Comparison of ENCODE assay signal across 9 cellular contexts in the genomic region with DNA sequence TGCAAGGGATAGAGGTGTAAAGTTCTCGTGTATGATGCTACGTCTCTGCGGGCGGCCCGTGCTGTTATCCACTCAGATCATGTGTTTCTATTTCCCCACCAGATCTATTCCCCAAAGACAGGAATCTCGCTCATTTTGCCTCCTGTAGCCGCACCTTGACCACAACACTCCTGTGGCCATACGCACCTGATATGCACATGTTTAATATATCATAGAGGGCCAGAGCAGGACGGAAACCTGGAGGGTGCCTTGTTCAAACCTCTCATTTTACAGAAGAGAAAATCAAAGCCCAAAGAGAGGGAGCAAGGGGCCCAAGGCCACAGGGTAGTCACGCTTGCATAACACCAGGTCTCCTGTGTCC. TPM values are rescaled to one million over a fixed set of nuclear protein-coding genes. Genes with fewer than 3 reads are reported as not detected.
"Had no signal": no experiment of that assay in that cellular context is flagged by ENCODE, and none has a peak within 500 bp of the region (broad histone marks: within the 10 kb centered on the region; RNA-seq: fewer than 3 reads in every experiment).

No MANE protein-coding gene starts in this region.

- H3K9ac ChIP-seq: GM23248 had no signal

- H3K27ac ChIP-seq: GM23248, HL-60 had no signal

- H2AFZ ChIP-seq: GM23248 had no signal

- DNase-seq: GM23248, H7, HCEC 1CT, IMR-90, KG1 had no signal

- ATAC-seq: K562 had no signal

- H3K4me3 ChIP-seq: GM23248, K562 had no signal

RNA-seq across cellular contexts. Expression of a gene that starts 37.6 kb away (rescaled TPM):
- total RNA-seq: GM23248, H4, H7, HT1080, IMR-90, K562 had no signal
- polyA plus RNA-seq: GM23248, IMR-90, K562 had no signal
